ENCODE assay signal across 30 cellular contexts in the genomic region with DNA sequence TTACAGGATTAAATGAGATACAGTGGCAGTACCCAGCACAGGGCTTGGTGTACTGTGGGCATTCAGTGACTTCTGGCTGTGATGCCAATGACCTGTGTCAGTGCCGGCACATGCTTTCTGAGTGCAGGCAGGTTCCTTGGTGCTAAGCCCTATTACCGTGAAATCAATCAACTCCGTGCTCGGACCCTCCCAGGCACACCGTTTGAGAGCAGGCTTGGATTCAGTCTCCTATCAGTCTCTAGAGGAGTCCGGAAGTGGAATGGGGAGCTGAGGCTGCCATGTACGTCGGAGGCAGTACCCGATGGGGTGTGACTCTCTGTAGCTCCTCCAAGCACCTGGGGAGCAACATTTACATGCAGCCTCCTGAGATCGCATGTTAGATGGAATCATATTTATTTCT. TPM values are rescaled to one million over a fixed set of nuclear protein-coding genes. Genes with fewer than 3 reads are reported as not detected.
"Had no signal": no experiment of that assay in that cellular context is flagged by ENCODE, and none has a peak within 500 bp of the region (broad histone marks: within the 10 kb centered on the region; RNA-seq: fewer than 3 reads in every experiment).

No MANE protein-coding gene starts in this region.

- FAIRE-seq: keratinocyte, pancreas, small intestine had no signal

- H3K4me3 ChIP-seq: body of pancreas, cardiac muscle cell, colonic mucosa, pancreas, sigmoid colon, stomach, transverse colon had no signal

- H3K36me3 Mint-ChIP-seq: WTC11 had no signal

- H3K4me1 Mint-ChIP-seq: activated CD4-positive, alpha-beta memory T cell treated with anti-CD3 and anti-CD28 coated beads, Interleukin-2, amount 10 ng/mL, durations not matched to agents 7 days and 5 days; activated CD4-positive, alpha-beta T cell treated with anti-CD3 and anti-CD28 coated beads, Interleukin-2, amount 10 ng/mL, durations not matched to agents 7 days and 5 days; naive thymus-derived CD8-positive, alpha-beta T cell; neural crest cell had no signal

- H3K4me3 Mint-ChIP-seq: activated CD4-positive, alpha-beta memory T cell treated with anti-CD3 and anti-CD28 coated beads, Interleukin-2, amount 10 ng/mL, durations not matched to agents 7 days and 5 days; activated CD4-positive, alpha-beta T cell treated with anti-CD3 and anti-CD28 coated beads, Interleukin-2, amount 10 ng/mL, durations not matched to agents 7 days and 5 days; activated T-cell treated with anti-CD3 and anti-CD28 coated beads, Interleukin-2, amount 50 U/mL, for 24 hours; endodermal cell; naive thymus-derived CD8-positive, alpha-beta T cell; neural crest cell; stimulated activated naive B cell treated with anti-CD40 and anti-IgM and Interleukin-4, amounts not matched to agents 10 μg/mL and 1 μg/mL and 100 μg/mL, for 72 hours; WTC11 had no signal

- H3K27ac ChIP-seq: cardiac muscle cell, colonic mucosa had no signal

- ATAC-seq: left colon; naive thymus-derived CD8-positive, alpha-beta T cell; stimulated activated naive B cell treated with anti-CD40 and anti-IgM and Interleukin-4, amounts not matched to agents 10 μg/mL and 1 μg/mL and 100 μg/mL, for 72 hours; WTC11 had no signal

- H3K9me3 Mint-ChIP-seq: activated CD4-positive, alpha-beta memory T cell treated with anti-CD3 and anti-CD28 coated beads, Interleukin-2, amount 10 ng/mL, durations not matched to agents 7 days and 5 days; neural crest cell had no signal

- H3K36me3 ChIP-seq: cardiac muscle cell, colonic mucosa, pancreas, sigmoid colon, stomach, transverse colon had no signal

- H3K27ac Mint-ChIP-seq: activated CD4-positive, alpha-beta memory T cell treated with anti-CD3 and anti-CD28 coated beads, Interleukin-2, amount 10 ng/mL, durations not matched to agents 7 days and 5 days; activated CD4-positive, alpha-beta T cell treated with anti-CD3 and anti-CD28 coated beads, Interleukin-2, amount 10 ng/mL, durations not matched to agents 7 days and 5 days; activated T-cell treated with anti-CD3 and anti-CD28 coated beads, Interleukin-2, amount 50 U/mL, for 24 hours; endodermal cell; naive thymus-derived CD8-positive, alpha-beta T cell; stimulated activated naive B cell treated with anti-CD40 and anti-IgM and Interleukin-4, amounts not matched to agents 10 μg/mL and 1 μg/mL and 100 μg/mL, for 72 hours; WTC11 had no signal

- H3K9me3 ChIP-seq: body of pancreas, colonic mucosa, pancreas, psoas muscle, sigmoid colon, transverse colon had no signal

- DNase-seq: activated CD4-positive, alpha-beta memory T cell treated with anti-CD3 and anti-CD28 coated beads, Interleukin-2, amount 10 ng/mL, durations not matched to agents 7 days and 5 days; activated CD4-positive, alpha-beta T cell treated with anti-CD3 and anti-CD28 coated beads for 1 hour; activated CD4-positive, alpha-beta T cell treated with anti-CD3 and anti-CD28 coated beads, Interleukin-2, amount 10 ng/mL, durations not matched to agents 7 days and 5 days; activated CD8-positive, alpha-beta memory T cell treated with anti-CD3 and anti-CD28 coated beads, Interleukin-2, amount 50 U/mL, for 48 hours; activated gamma-delta T cell; activated naive CD4-positive, alpha-beta T cell treated with anti-CD3 and anti-CD28 coated beads, Interleukin-2, amount 50 U/mL, for 16 hours; activated T-cell treated with anti-CD3 and anti-CD28 coated beads, Interleukin-2, amount 50 U/mL, for 24 hours; amniotic stem cell; colonic mucosa; endodermal cell; left colon; naive thymus-derived CD8-positive, alpha-beta T cell; pancreas; psoas muscle; sigmoid colon; small intestine; stimulated activated CD4-positive, alpha-beta T cell treated with anti-CD3 and anti-CD28 coated beads, Interleukin-1b, Interleukin-23, amount 100 ng/mL, for 48 hours; stimulated activated CD4-positive, alpha-beta T cell treated with anti-CD3 and anti-CD28 coated beads, Interleukin-4, amount 100 ng/mL, for 4 hours; stimulated activated CD8-positive, alpha-beta memory T cell treated with anti-CD3 and anti-CD28 coated beads, Interleukin-4, amount 100 ng/mL, for 48 hours; stimulated activated naive B cell treated with anti-CD40 and anti-IgM and Interleukin-4, amounts not matched to agents 10 μg/mL and 1 μg/mL and 100 μg/mL, for 72 hours; stomach; transverse colon had no signal

- H3K27me3 ChIP-seq: body of pancreas, cardiac muscle cell, colonic mucosa, pancreas, sigmoid colon, transverse colon had no signal

- H3K4me1 ChIP-seq: colonic mucosa had no signal

RNA-seq across cellular contexts. Expression of gene CACNG2, which starts 42.6 kb away (rescaled TPM):
- total RNA-seq: activated CD4-positive, alpha-beta memory T cell treated with anti-CD3 and anti-CD28 coated beads, Interleukin-2, amount 10 ng/mL, durations not matched to agents 7 days and 5 days; activated CD4-positive, alpha-beta T cell treated with anti-CD3 and anti-CD28 coated beads, Interleukin-2, amount 10 ng/mL, durations not matched to agents 7 days and 5 days; body of pancreas; cardiac muscle cell; colonic mucosa; endodermal cell; esophagus mucosa; left colon; naive thymus-derived CD8-positive, alpha-beta T cell; pancreas; psoas muscle; sigmoid colon; stomach; T-helper 2 cell treated with Interferon-gamma antibody and Interleukin-4, amounts not matched to agents 100 ng/mL and 5 ng/mL, for 36 hours; transverse colon; WTC11 had no signal
- polyA plus RNA-seq: cardiac muscle cell; keratinocyte; liver; naive thymus-derived CD8-positive, alpha-beta T cell; psoas muscle; stomach had no signal
